In genomic region chr5:180291234-180291940, GRCh38 we compare ENCODE assay signal across 8 cellular contexts. TPM values are rescaled to one million over a fixed set of nuclear protein-coding genes. Genes with fewer than 3 reads are reported as not detected.
DNase-seq lines count a peak whose midpoint lies in the region; ATAC-seq and TF ChIP-seq lines count a peak whose summit lies in the region.

No MANE protein-coding gene starts in this region.

- peaks cover 0 to 2% (median 0%) of the 10 kb centered on the region in 7 donors for H3K9me3 Mint-ChIP-seq in CD14-positive monocyte

- H3K9me3 ChIP-seq in SJCRH30 (replicated peaks) (peaks cover 7% of the 10 kb centered on the region), endocrine pancreas (ENCODE audit: control insufficient read depth, low read length) (no peaks in the 10 kb centered on the region), mucosa of rectum (ENCODE audit: control insufficient read depth in 2 of 2, low read length in 2 of 2) (no peaks in the 10 kb centered on the region)

- TF ChIP-seq CTCF in CD14-positive monocyte (IDR thresholded peaks at IDR 0.05): peak; percentile 8

- peak; percentile 30 for ATAC-seq in GM18868 (IDR thresholded peaks at IDR 0.05; ENCODE audit: unreplicated experiment)
- ATAC-seq in HG03045 (IDR thresholded peaks at IDR 0.05; ENCODE audit: unreplicated experiment): peak; percentile 26

- H3K36me3 ChIP-seq in SJCRH30 (peaks cover 12% of the 10 kb centered on the region), endocrine pancreas (ENCODE audit: control insufficient read depth, insufficient read depth, low read length) (no peaks in the 10 kb centered on the region), mucosa of rectum (ENCODE audit: control insufficient read depth in 2 of 2, insufficient read depth in 2 of 2, low read length in 2 of 2) (peaks cover 0 to 3% of the 10 kb centered on the region in 2 donors)

- H3K27me3 Mint-ChIP-seq in CD14-positive monocyte (ENCODE audit: low read depth in 3 of 3): peaks cover 1 to 4% (median 2%) of the 10 kb centered on the region in 3 donors

- H3K36me3 Mint-ChIP-seq in CD14-positive monocyte: peaks cover 7% of the 10 kb centered on the region in 2 donors

- no peak for DNase-seq in CD14-positive monocyte (ENCODE audit: low spot score)
- DNase-seq in SJCRH30: peak; percentile 26 to 43
- no peak for DNase-seq in NCI-H748 (lab: John Stamatoyannopoulos, UW; ENCODE audit: unreplicated experiment)
- DNase-seq in Ammon's horn (ENCODE audit: low spot score): no peak

- H3K4me3 Mint-ChIP-seq in CD14-positive monocyte: peak overlapping the region; percentile 79 to 80

- H3K27ac ChIP-seq in SJCRH30 (no peak overlapping the region; the same call in 1 of the 2 replicates), mucosa of rectum (ENCODE audit: low read depth in 2 of 2, low read length in 2 of 2) (no peak overlapping the region)

- peak overlapping the region in 2 of 7 donors; percentile 26 to 50 for H3K27ac Mint-ChIP-seq in CD14-positive monocyte

- peaks cover 54% of the 10 kb centered on the region for H3K4me1 Mint-ChIP-seq in CD14-positive monocyte

- H3K4me3 ChIP-seq in SJCRH30: peak overlapping the region; percentile 94
- no peak overlapping the region for H3K4me3 ChIP-seq in endocrine pancreas (ENCODE audit: control insufficient read depth, insufficient read depth, low read length)
- peak overlapping the region; percentile 77 to 81 for H3K4me3 ChIP-seq in mucosa of rectum (ENCODE audit: low read length in 2 of 2)

- peaks cover 2% of the 10 kb centered on the region; the same call in 1 of the 2 replicates for H3K4me1 ChIP-seq in SJCRH30
- no peaks in the 10 kb centered on the region for H3K4me1 ChIP-seq in endocrine pancreas (ENCODE audit: control insufficient read depth, insufficient read depth, low read length)
- peaks cover 8 to 11% of the 10 kb centered on the region in 2 donors for H3K4me1 ChIP-seq in mucosa of rectum (ENCODE audit: control insufficient read depth in 2 of 2, insufficient read depth in 2 of 2, low read length in 2 of 2)

- intact Hi-C loops in CD14-positive monocyte (cut with micrococcal nuclease): loop anchor here (10.0 kb wide), 1 partner anchor 203 kb away; the partner anchor contains the start of gene CNOT6 (in 2 of the 2)

- peak overlapping the region; percentile 38 for H3K9ac ChIP-seq in endocrine pancreas (ENCODE audit: control insufficient read depth, insufficient read depth, low read length)
- H3K9ac ChIP-seq in mucosa of rectum (ENCODE audit: low read depth in 1 of 2, low read length in 2 of 2): peak overlapping the region; percentile 68 to 74

- H3K27me3 ChIP-seq in SJCRH30 (no peaks in the 10 kb centered on the region), endocrine pancreas (ENCODE audit: control insufficient read depth, insufficient read depth, low read length) (no peaks in the 10 kb centered on the region), mucosa of rectum (ENCODE audit: control insufficient read depth in 2 of 2, insufficient read depth in 2 of 2, low read length in 2 of 2) (no peaks in the 10 kb centered on the region)

RNA-seq across cellular contexts. Expression of gene MAPK9, which starts 0.5 kb away (rescaled TPM):
- 10 to 100 TPM in 1 of 2 donors, 1 to 10 TPM in 1; 9.7 to 16.2 TPM for polyA plus RNA-seq in CD14-positive monocyte
- total RNA-seq in SJCRH30 (2014; rRNA removed; shearing (Covaris generic)): 44.5 and 46.6 TPM in 2 replicates

Comparison
In these comparisons a context has a peak if more than half of its experiments do, and no peak if none do; other contexts are left out.
1. DNase-seq: peak in SJCRH30 (2 of 2); none in CD14-positive monocyte (single experiment), NCI-H748 (single experiment) and Ammon's horn (single experiment).